ENCODE assay signal across 22 cellular contexts in genomic region chr21:35485364-35485763, GRCh38.
"Had no signal": no experiment of that assay in that cellular context is flagged by ENCODE, and none has a peak within 500 bp of the region (broad histone marks: within the 10 kb centered on the region; RNA-seq: fewer than 3 reads in every experiment).

No MANE protein-coding gene starts in this region.

- H3K4me1 ChIP-seq: Peyer's patch had no signal

- H3K4me2 ChIP-seq: PC-9, SK-N-SH had no signal

- DNase-seq: Karpas-422, KG1, MG63, NCI-H1092, NCI-H1105 treated with DMSO at 0.1 percent for 48 hours, NCI-H1436, NCI-H187, NCI-H2029, NCI-H2081 treated with DMSO at 0.1 percent for 48 hours, NCI-H2171, NCI-H226, NCI-H446, NCI-H510A, NCI-H524 treated with DMSO at 0.1 percent for 48 hours, NCI-H69, NCI-H774, PC-9, Peyer's patch, Right ventricle myocardium superior, RPMI8226, SIG-M5, SK-N-SH had no signal

- H2AFZ ChIP-seq: PC-9 had no signal

- H3K27me3 ChIP-seq: MG63, Peyer's patch had no signal

- H3K36me3 ChIP-seq: MG63, Peyer's patch had no signal

- H3K9me3 ChIP-seq: MG63, Peyer's patch, SK-N-SH had no signal

- H3K27ac ChIP-seq: PC-9, Peyer's patch had no signal

- H3K9me2 ChIP-seq: SK-N-SH had no signal

- H3K9ac ChIP-seq: SK-N-SH had no signal

- H3K4me3 ChIP-seq: MG63, PC-9, Peyer's patch had no signal
